In the genomic region with DNA sequence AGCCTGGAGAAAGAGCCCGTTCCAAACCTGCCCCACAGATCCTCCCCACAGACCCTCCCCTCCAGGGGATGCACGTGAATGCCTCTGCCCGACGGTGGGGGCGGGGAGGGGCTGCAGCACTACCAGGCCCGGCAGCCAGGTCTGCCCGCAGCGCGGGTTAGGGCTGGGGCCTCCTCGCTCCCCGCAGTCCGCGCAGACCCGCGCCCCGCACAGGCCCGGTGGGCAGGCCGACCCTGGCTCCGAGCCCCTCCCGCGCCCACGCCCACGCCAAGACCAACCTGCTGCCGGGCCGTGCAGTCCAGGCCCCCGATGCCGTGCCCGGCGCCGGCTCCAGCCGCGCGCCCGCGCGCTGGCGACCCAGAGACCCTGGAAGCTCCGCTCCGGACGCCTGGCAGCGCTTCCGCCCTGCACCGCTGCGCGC, we compare ENCODE assay signal across 8 cellular contexts. TPM values are rescaled to one million over a fixed set of nuclear protein-coding genes. Genes with fewer than 3 reads are reported as not detected.
DNase-seq lines count a peak whose midpoint lies in the region; ATAC-seq and TF ChIP-seq lines count a peak whose summit lies in the region.

A gene with protein sequence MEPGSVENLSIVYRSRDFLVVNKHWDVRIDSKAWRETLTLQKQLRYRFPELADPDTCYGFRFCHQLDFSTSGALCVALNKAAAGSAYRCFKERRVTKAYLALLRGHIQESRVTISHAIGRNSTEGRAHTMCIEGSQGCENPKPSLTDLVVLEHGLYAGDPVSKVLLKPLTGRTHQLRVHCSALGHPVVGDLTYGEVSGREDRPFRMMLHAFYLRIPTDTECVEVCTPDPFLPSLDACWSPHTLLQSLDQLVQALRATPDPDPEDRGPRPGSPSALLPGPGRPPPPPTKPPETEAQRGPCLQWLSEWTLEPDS (minus strand): TSS at position 404 of the 421 bp plus-strand sequence. CDS start 644 bp downstream, outside the sequence.

- H3K4me3 Mint-ChIP-seq in dendritic cell treated with granulocyte-macrophage colony-stimulating factor and Interleukin-4, amounts not matched to agents 40 ng/mL and 50 ng/mL, for 4 days = peak within 1 kb of the TSS; percentile 89

- H3K27me3 ChIP-seq in AG04450 (ENCODE audit: control insufficient read depth, insufficient read depth, low read length) = no peaks in the 10 kb centered on the region
- H3K27me3 ChIP-seq in MG63 = no peaks in the 10 kb centered on the region

- POLR2A ChIA-PET in AG04450 (lab: Yijun Ruan, JAX) = interaction anchor here (0.6 to 1.6 kb wide), 8 partner anchors 13 to 182 kb away, joined by 3 to 5 read pairs (median 4); partner anchors contain the start of genes ANTKMT, GNG13 and METTL26
- POLR2A ChIA-PET in HEK293T (lab: Yijun Ruan, JAX) = interaction anchor here (0.6 to 3.1 kb wide), 15 partner anchors 9 to 139 kb away, joined by 3 to 34 read pairs (median 4); partner anchors contain the start of genes ANTKMT, GNG13, METRN and WDR24

- peaks cover 18% of the 10 kb centered on the region for H3K4me1 Mint-ChIP-seq in dendritic cell treated with granulocyte-macrophage colony-stimulating factor and Interleukin-4, amounts not matched to agents 40 ng/mL and 50 ng/mL, for 4 days (ENCODE audit: low read depth)

- CTCF ChIA-PET in AG04450 (lab: Charles Lee) = interaction anchor here (0.8 kb wide), 1 partner anchor 72 kb away, joined by 3 read pairs; no protein-coding TSS in a partner anchor
- CTCF ChIA-PET in HEK293T (lab: Yijun Ruan, JAX) = interaction anchor here (0.5 to 2.1 kb wide), 3 partner anchors 72 to 272 kb away, joined by 3 to 9 read pairs (median 5); partner anchors contain the start of gene METRN

- peaks cover 56% of the 10 kb centered on the region for H3K36me3 Mint-ChIP-seq in dendritic cell treated with granulocyte-macrophage colony-stimulating factor and Interleukin-4, amounts not matched to agents 40 ng/mL and 50 ng/mL, for 4 days (ENCODE audit: low read depth)

- H3K27me3 Mint-ChIP-seq in dendritic cell treated with granulocyte-macrophage colony-stimulating factor and Interleukin-4, amounts not matched to agents 40 ng/mL and 50 ng/mL, for 4 days = peaks cover 7% of the 10 kb centered on the region

- H3K9me3 Mint-ChIP-seq in dendritic cell treated with granulocyte-macrophage colony-stimulating factor and Interleukin-4, amounts not matched to agents 40 ng/mL and 50 ng/mL, for 4 days = no peaks in the 10 kb centered on the region

- H3K27ac ChIP-seq in AG04450 (ENCODE audit: low read depth, low read length) = no peak within 1 kb of the TSS

- intact Hi-C loops in dendritic cell treated with granulocyte-macrophage colony-stimulating factor and Interleukin-4, amounts not matched to agents 40 ng/mL and 50 ng/mL, for 4 days (cut with micrococcal nuclease) = no loop called here

- H3K36me3 ChIP-seq in MG63 = peaks cover 55% of the 10 kb centered on the region

- no peak for TF ChIP-seq CTCF in AG04450 (IDR thresholded peaks at IDR 0.05; ENCODE audit: low read depth, low read length)

- H3K4me3 ChIP-seq in AG04450 (ENCODE audit: low read depth, low read length) (peak within 1 kb of the TSS; percentile 86), MG63 (peak within 1 kb of the TSS; percentile 98)

- ATAC-seq in GM19328 (IDR thresholded peaks at IDR 0.05; ENCODE audit: unreplicated experiment) (peak; percentile 12), GM21737 (IDR thresholded peaks at IDR 0.05; ENCODE audit: unreplicated experiment) (no peak)

- no peaks in the 10 kb centered on the region; the same call in 1 of the 2 replicates for H3K9me3 ChIP-seq in AG04450 (ENCODE audit: control insufficient read depth, insufficient read depth, low read length)
- H3K9me3 ChIP-seq in MG63 = no peaks in the 10 kb centered on the region

- H3K27ac Mint-ChIP-seq in dendritic cell treated with granulocyte-macrophage colony-stimulating factor and Interleukin-4, amounts not matched to agents 40 ng/mL and 50 ng/mL, for 4 days = peak within 1 kb of the TSS; percentile 87

- DNase-seq in AG04450 (ENCODE audit: low read depth, low spot score) = no peak
- no peak for DNase-seq in MG63
- no peak for DNase-seq in myocyte (ENCODE audit: low read depth)
- no peak for DNase-seq in HEK293T (ENCODE audit: extremely low spot score)
- no peak for DNase-seq in cortex of kidney (lab: John Stamatoyannopoulos, UW)

TF ChIP-seq in HEK293T, 16 proteins besides CTCF, POLR2A, EP300 and RAD21:
- TF ChIP-seq CTBP1 (IDR thresholded peaks at IDR 0.05; ENCODE audit: borderline replicate concordance) (no peak), FOXK2 (IDR thresholded peaks at IDR 0.05) (no peak), TARDBP (IDR thresholded peaks at IDR 0.05) (no peak), SP1 (IDR thresholded peaks at IDR 0.05) (no peak), ZNF384 (IDR thresholded peaks at IDR 0.05) (no peak), SUZ12 (IDR thresholded peaks at IDR 0.05) (no peak), BHLHE40 (IDR thresholded peaks at IDR 0.05; ENCODE audit: borderline replicate concordance) (no peak), NFRKB (IDR thresholded peaks at IDR 0.05) (no peak), HDGF (IDR thresholded peaks at IDR 0.05; ENCODE audit: borderline replicate concordance) (no peak), FOXA1 (IDR thresholded peaks at IDR 0.05) (no peak), ELF4 (IDR thresholded peaks at IDR 0.05) (no peak), L3MBTL2 (conservative IDR thresholded peaks at IDR 0.05) (no peak)
- TF ChIP-seq, protein P1, sequence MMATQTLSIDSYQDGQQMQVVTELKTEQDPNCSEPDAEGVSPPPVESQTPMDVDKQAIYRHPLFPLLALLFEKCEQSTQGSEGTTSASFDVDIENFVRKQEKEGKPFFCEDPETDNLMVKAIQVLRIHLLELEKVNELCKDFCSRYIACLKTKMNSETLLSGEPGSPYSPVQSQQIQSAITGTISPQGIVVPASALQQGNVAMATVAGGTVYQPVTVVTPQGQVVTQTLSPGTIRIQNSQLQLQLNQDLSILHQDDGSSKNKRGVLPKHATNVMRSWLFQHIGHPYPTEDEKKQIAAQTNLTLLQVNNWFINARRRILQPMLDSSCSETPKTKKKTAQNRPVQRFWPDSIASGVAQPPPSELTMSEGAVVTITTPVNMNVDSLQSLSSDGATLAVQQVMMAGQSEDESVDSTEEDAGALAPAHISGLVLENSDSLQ (IDR thresholded peaks at IDR 0.05) = no peak

RNA-seq across cellular contexts. Expression of the gene that starts here (rescaled TPM):
- polyA plus RNA-seq in AG04450 (2011; rRNA removed) = 9.2 and 13.5 TPM in 2 replicates
- polyA minus RNA-seq in AG04450 (2011; rRNA and poly(A)+ RNA removed) = 5.8 and 7.1 TPM in 2 replicates
- 60.9 and 77.3 TPM in 2 replicates for total RNA-seq in MG63 (2014; rRNA removed; shearing (Covaris generic); ENCODE audit: low replicate concordance)
- 31.0 and 41.3 TPM in 2 replicates for total RNA-seq in myocyte
- polyA plus RNA-seq in myocyte (2012) = 20.3 TPM
